ENCODE assay signal across 35 cellular contexts in genomic region chr3:167012691-167013090, GRCh38.
DNase-seq lines count a peak whose midpoint lies in the region; ATAC-seq, FAIRE-seq and TF ChIP-seq lines count a peak whose summit lies in the region.
"Had no signal": no experiment of that assay in that cellular context is flagged by ENCODE, and none has a peak within 500 bp of the region (broad histone marks: within the 10 kb centered on the region; RNA-seq: fewer than 3 reads in every experiment).

No MANE protein-coding gene starts in this region.

- no peaks in the 10 kb centered on the region for H3K79me1 ChIP-seq in IMR-90 (ENCODE audit: low read depth in 1 of 2, low read length in 2 of 2)

- TF ChIP-seq EP300 in HepG2 (IDR thresholded peaks at IDR 0.05; ENCODE audit: low read depth in 2 of 2, low read length in 2 of 2): no peak
- no peak for TF ChIP-seq EP300 in HepG2 (CRISPR knock-in tag; IDR thresholded peaks at IDR 0.05; ENCODE audit: borderline replicate concordance)
- TF ChIP-seq EP300 in Ishikawa (IDR thresholded peaks at IDR 0.05; ENCODE audit: borderline replicate concordance): no peak
- TF ChIP-seq EP300 in K562 (IDR thresholded peaks at IDR 0.05; ENCODE audit: low read length): no peak

- H4K5ac ChIP-seq in IMR-90 (ENCODE audit: low read depth, low read length): no peak overlapping the region

- no peak overlapping the region for H3K14ac ChIP-seq in IMR-90 (replicated peaks; ENCODE audit: low read depth, low read length)

- FAIRE-seq in HepG2 (lab: Jason Lieb, UNC) (no peak), K562 (lab: Jason Lieb, UNC) (no peak)
- FAIRE-seq: A204.1, A549, D721Med had no signal

- no peak overlapping the region for H2BK5ac ChIP-seq in IMR-90 (ENCODE audit: low read depth, low read length, poor library complexity, severe bottlenecking)

- TF ChIP-seq POLR2A in HepG2 (IDR thresholded peaks at IDR 0.05; ENCODE audit: insufficient read depth in 1 of 2, low read depth in 2 of 2, low read length in 2 of 2): no peak
- TF ChIP-seq POLR2A in right lobe of liver (IDR thresholded peaks at IDR 0.05): no peak
- TF ChIP-seq POLR2A in IMR-90 (IDR thresholded peaks at IDR 0.05; ENCODE audit: low read depth, low read length): no peak
- TF ChIP-seq POLR2A in K562 (conservative IDR thresholded peaks at IDR 0.05): no peak

- H3K9ac ChIP-seq in HepG2 (ENCODE audit: insufficient read depth, low read depth, low read length): no peak overlapping the region
- no peak overlapping the region for H3K9ac ChIP-seq in IMR-90 (ENCODE audit: low read depth, low read length)
- no peak overlapping the region for H3K9ac ChIP-seq in K562 (ENCODE audit: insufficient read depth in 1 of 2, low read depth in 2 of 2, low read length in 2 of 2)
- H3K9ac ChIP-seq: BLaER1; BLaER1 treated with 17β-estradiol and CSF1 and Interleukin-3, amounts not matched to agents 10 nM and 100 nM had no signal

- no peak overlapping the region for H3K18ac ChIP-seq in IMR-90 (ENCODE audit: low read depth, low read length)

- CTCF ChIA-PET in HepG2 (lab: Yijun Ruan, JAX; ENCODE audit: low intra/inter-chr PET ratio, low total read pairs) (no interaction called here), IMR-90 (lab: Yijun Ruan, JAX) (no interaction called here), K562 (lab: Yijun Ruan, JAX; ENCODE audit: low intra/inter-chr PET ratio) (no interaction called here)

- H3K4me2 ChIP-seq in HepG2 (ENCODE audit: low read depth, low read length) (no peak overlapping the region), IMR-90 (ENCODE audit: low read depth, low read length) (no peak overlapping the region), K562 (ENCODE audit: insufficient read depth, low read length) (no peak overlapping the region)
- H3K4me2 ChIP-seq: A549; BLaER1; BLaER1 treated with 17β-estradiol and CSF1 and Interleukin-3, amounts not matched to agents 10 nM and 100 nM had no signal

- H3K27me3 ChIP-seq in HepG2 (ENCODE audit: control insufficient read depth in 1 of 2, insufficient read depth in 2 of 2, low read length in 2 of 2) (no peaks in the 10 kb centered on the region), right lobe of liver (no peaks in the 10 kb centered on the region), IMR-90 (ENCODE audit: control insufficient read depth, insufficient read depth, low read length) (no peaks in the 10 kb centered on the region), K562 (ENCODE audit: control insufficient read depth in 2 of 2, insufficient read depth in 2 of 2, low read length in 2 of 2) (no peaks in the 10 kb centered on the region)
- H3K27me3 ChIP-seq: BE2C; BLaER1; BLaER1 treated with 17β-estradiol and CSF1 and Interleukin-3, amounts not matched to agents 10 nM and 100 nM had no signal

- H3K9me1 ChIP-seq in IMR-90 (ENCODE audit: insufficient read depth, low read length): no peaks in the 10 kb centered on the region
- no peaks in the 10 kb centered on the region for H3K9me1 ChIP-seq in K562 (ENCODE audit: control insufficient read depth, insufficient read depth, low read length)

- H3K4ac ChIP-seq in IMR-90 (ENCODE audit: low read depth, low read length): no peak overlapping the region

- H3K79me2 ChIP-seq in HepG2 (ENCODE audit: insufficient read depth, low read length): no peaks in the 10 kb centered on the region
- H3K79me2 ChIP-seq in K562 (ENCODE audit: control insufficient read depth, insufficient read depth, low read length): no peaks in the 10 kb centered on the region

- dilution Hi-C loops in IMR-90 (cut with HindIII; ENCODE audit: low sequenced_read_pairs, unreplicated experiment): no loop called here

- no peak overlapping the region for H2BK20ac ChIP-seq in IMR-90 (ENCODE audit: low read depth, low read length)

- H3K27ac ChIP-seq in HepG2 (ENCODE audit: extremely low read length, insufficient read depth, low read length) (no peak overlapping the region), right lobe of liver (no peak overlapping the region), IMR-90 (ENCODE audit: insufficient read depth, low read length) (no peak overlapping the region), K562 (ENCODE audit: extremely low read depth, low read depth, low read length) (no peak overlapping the region)
- H3K27ac ChIP-seq: 22Rv1; A549; BLaER1; BLaER1 treated with 17β-estradiol and CSF1 and Interleukin-3, amounts not matched to agents 10 nM and 100 nM; C4-2B had no signal

- H3K9me3 ChIP-seq in HepG2 (ENCODE audit: low read length) (peaks cover 4% of the 10 kb centered on the region; the same call in 1 of the 2 replicates), right lobe of liver (no peaks in the 10 kb centered on the region), IMR-90 (ENCODE audit: control insufficient read depth, insufficient read depth, low read length) (peaks cover 3% of the 10 kb centered on the region; the same call in 1 of the 2 replicates), K562 (replicated peaks; ENCODE audit: control insufficient read depth, insufficient read depth, low read depth, low read length) (no peaks in the 10 kb centered on the region)
- H3K9me3 ChIP-seq: A549, BE2C, BLaER1, Caco-2 had no signal

- POLR2A ChIA-PET in HepG2 (lab: Yijun Ruan, JAX): no interaction called here
- POLR2A ChIA-PET in IMR-90 (lab: Charles Lee; ENCODE audit: unreplicated experiment): no interaction called here
- POLR2A ChIA-PET in K562 (lab: Yijun Ruan, JAX): no interaction called here

- no TSS peak for BruUV-seq in HepG2 (replicated peaks; lab: Mats Ljungman, UMichigan)
- no TSS peak for BruUV-seq in IMR-90 (replicated peaks; lab: Mats Ljungman, UMichigan)
- BruUV-seq in K562 (replicated peaks; lab: Mats Ljungman, UMichigan): no TSS peak

- no peaks in the 10 kb centered on the region for H3K36me3 ChIP-seq in HepG2 (replicated peaks in 1 of 2; ENCODE audit: control insufficient read depth in 1 of 2, insufficient read depth in 2 of 2, low read length in 2 of 2)
- no peaks in the 10 kb centered on the region for H3K36me3 ChIP-seq in right lobe of liver
- H3K36me3 ChIP-seq in IMR-90 (ENCODE audit: control insufficient read depth, insufficient read depth, low read length): no peaks in the 10 kb centered on the region
- no peaks in the 10 kb centered on the region for H3K36me3 ChIP-seq in K562 (ENCODE audit: control insufficient read depth, insufficient read depth, low read length)
- H3K36me3 ChIP-seq: BE2C; BLaER1; BLaER1 treated with 17β-estradiol and CSF1 and Interleukin-3, amounts not matched to agents 10 nM and 100 nM had no signal

- H4K20me1 ChIP-seq in HepG2 (ENCODE audit: insufficient read depth, low read length): no peaks in the 10 kb centered on the region
- H4K20me1 ChIP-seq in IMR-90 (ENCODE audit: insufficient read depth, low read length): no peaks in the 10 kb centered on the region
- no peaks in the 10 kb centered on the region for H4K20me1 ChIP-seq in K562 (replicated peaks; ENCODE audit: control insufficient read depth, insufficient read depth, low read length)
- H4K20me1 ChIP-seq: BLaER1; BLaER1 treated with 17β-estradiol and CSF1 and Interleukin-3, amounts not matched to agents 10 nM and 100 nM had no signal

- intact Hi-C loops in HepG2 (cut with micrococcal nuclease; ENCODE audit: unreplicated experiment) (no loop called here), right lobe of liver (cut with DNase I) (no loop called here), IMR-90 (cut with micrococcal nuclease) (no loop called here), K562 (cut with micrococcal nuclease) (no loop called here)

- no peak overlapping the region for H4K8ac ChIP-seq in IMR-90 (ENCODE audit: low read depth in 2 of 2, low read length in 2 of 2)

- TF ChIP-seq RAD21 in HepG2 (CRISPR knock-in tag; IDR thresholded peaks at IDR 0.05) (no peak), IMR-90 (IDR thresholded peaks at IDR 0.05; ENCODE audit: low read length) (no peak), Ishikawa (IDR thresholded peaks at IDR 0.05; ENCODE audit: low read depth) (no peak), K562 (CRISPR knock-in tag; conservative IDR thresholded peaks at IDR 0.05 in 1 of 2, IDR thresholded peaks at IDR 0.05 in 1 of 2) (no peak)

- no peak overlapping the region for H2BK120ac ChIP-seq in IMR-90 (ENCODE audit: low read depth, low read length)

- no peak overlapping the region for H3K23ac ChIP-seq in IMR-90 (ENCODE audit: low read depth, low read length)

- no peak overlapping the region for H2AK9ac ChIP-seq in IMR-90 (replicated peaks; ENCODE audit: low read depth, low read length, poor library complexity)

- DNase-seq in HepG2 (ENCODE audit: low spot score) (no peak), right lobe of liver (no peak), IMR-90 (no peak), K562 (ENCODE audit: extremely low read depth in 1 of 4, low spot score in 3 of 4) (no peak), HT-29 (ENCODE audit: low spot score) (no peak), DMS114 treated with DMSO at 0.1 percent for 48 hours (lab: John Stamatoyannopoulos, UW; ENCODE audit: unreplicated experiment) (no peak)
- DNase-seq: 8988T; ACHN; AML-193; BE2C; C1 segment of cervical spinal cord; Caco-2; Calu3; CD4-positive, alpha-beta memory T cell; CD4-positive, alpha-beta T cell; CD4-positive, CD25-positive, alpha-beta regulatory T cell; CD8-positive, alpha-beta memory T cell; CD8-positive, alpha-beta T cell; COR-L47; DMS 273 treated with DMSO at 0.1 percent for 48 hours; DMS153; DMS53; DMS79; DMS79 treated with DMSO at 0.1 percent for 48 hours; DND-41; EL had no signal

- H2BK15ac ChIP-seq in IMR-90 (ENCODE audit: low read depth, low read length): no peak overlapping the region

- no peak overlapping the region for H4K91ac ChIP-seq in IMR-90 (ENCODE audit: insufficient read depth, low read depth, low read length)

- ATAC-seq in HepG2 (no peak), right lobe of liver (no peak), IMR-90 (ENCODE audit: low read depth) (no peak), K562 (no peak), HG03175 (IDR thresholded peaks at IDR 0.05; ENCODE audit: unreplicated experiment) (no peak)
- ATAC-seq: A549; CD8-positive, alpha-beta T cell had no signal

- in situ Hi-C loops in HepG2 (cut with HindIII; ENCODE audit: extremely low pct_ligation_motif_present, low pct_unique_long_range_greater_than_20kb): no loop called here
- in situ Hi-C loops in IMR-90 (cut with MboI; ENCODE audit: low sequenced_read_pairs): no loop called here
- in situ Hi-C loops in K562 (cut with MboI): no loop called here

- H2AK5ac ChIP-seq in IMR-90 (ENCODE audit: low read depth, low read length): no peak overlapping the region

- H3K4me3 ChIP-seq in HepG2 (replicated peaks in 1 of 3; ENCODE audit: insufficient read depth in 1 of 3, low read depth in 2 of 3, low read length in 3 of 3): no peak overlapping the region
- no peak overlapping the region for H3K4me3 ChIP-seq in right lobe of liver
- H3K4me3 ChIP-seq in IMR-90 (ENCODE audit: insufficient read depth, low read depth, low read length): no peak overlapping the region
- H3K4me3 ChIP-seq in K562: no peak overlapping the region
- H3K4me3 ChIP-seq: A549; BLaER1; BLaER1 treated with 17β-estradiol and CSF1 and Interleukin-3, amounts not matched to agents 10 nM and 100 nM had no signal

- H2AFZ ChIP-seq in HepG2 (ENCODE audit: low read length): no peak overlapping the region
- H2AFZ ChIP-seq in IMR-90 (replicated peaks; ENCODE audit: low read length, poor library complexity): no peak overlapping the region
- no peak overlapping the region for H2AFZ ChIP-seq in K562 (ENCODE audit: low read depth, low read length)

- WGBS in HepG2 (ENCODE audit: low lambda C conversion rate): 0% methylated on average over 1 of the region's 1 CpG
- WGBS in right lobe of liver (ENCODE audit: insufficient coverage, low coverage, low lambda C conversion rate, missing lambda C conversion rate): 40% methylated on average over 1 of the region's 1 CpG
- no CpG with 5 or more reads among the region's 1 CpG for WGBS in IMR-90 (ENCODE audit: extremely low coverage in 2 of 2, insufficient read length in 1 of 2), 2 experiments
- WGBS in K562 (ENCODE audit: insufficient coverage, low coverage, missing lambda C conversion rate): 0% methylated on average over 1 of the region's 1 CpG

- H3K4me1 ChIP-seq in HepG2 (ENCODE audit: insufficient read depth, low read length) (no peaks in the 10 kb centered on the region), right lobe of liver (no peaks in the 10 kb centered on the region), IMR-90 (ENCODE audit: control insufficient read depth, insufficient read depth, low read length) (no peaks in the 10 kb centered on the region), K562 (replicated peaks in 1 of 2; ENCODE audit: control insufficient read depth in 2 of 2, insufficient read depth in 2 of 2, low read length in 2 of 2) (no peaks in the 10 kb centered on the region)
- H3K4me1 ChIP-seq: A549; BE2C; BLaER1; BLaER1 treated with 17β-estradiol and CSF1 and Interleukin-3, amounts not matched to agents 10 nM and 100 nM; Caco-2 had no signal

- no peak overlapping the region for H3K56ac ChIP-seq in IMR-90 (ENCODE audit: extremely low read depth, insufficient read depth, low read length)

- TF ChIP-seq CTCF in HepG2 (CRISPR knock-in tag; IDR thresholded peaks at IDR 0.05) (no peak), right lobe of liver (IDR thresholded peaks at IDR 0.05) (no peak), IMR-90 (conservative IDR thresholded peaks at IDR 0.05; ENCODE audit: low read depth, low read length) (no peak), K562 (IDR thresholded peaks at IDR 0.05 in 2 of 3, conservative IDR thresholded peaks at IDR 0.05 in 1 of 3; ENCODE audit: insufficient read depth in 2 of 3, low read depth in 1 of 3, low read length in 3 of 3) (no peak)

Comparison
In these comparisons a context has a peak if more than half of its experiments do, and no peak if none do; other contexts are left out.
1. Of the 241 proteins assayed by ChIP-seq in both HepG2 and K562: peak only in HepG2: none; only in K562: none; in both: CEBPB; in neither: 239; mixed calls (peak in some experiments, not most) for 1.